Comparison of ENCODE assay signal across 2 cellular contexts in genomic region chr22:46479046-46479445, GRCh38.
TF ChIP-seq lines count a peak whose summit lies in the region.

No MANE protein-coding gene starts in this region.

TF ChIP-seq in GM23338, 12 proteins besides CTCF, POLR2A, EP300 and RAD21 (continued from another document):
- TF ChIP-seq, protein P1, sequence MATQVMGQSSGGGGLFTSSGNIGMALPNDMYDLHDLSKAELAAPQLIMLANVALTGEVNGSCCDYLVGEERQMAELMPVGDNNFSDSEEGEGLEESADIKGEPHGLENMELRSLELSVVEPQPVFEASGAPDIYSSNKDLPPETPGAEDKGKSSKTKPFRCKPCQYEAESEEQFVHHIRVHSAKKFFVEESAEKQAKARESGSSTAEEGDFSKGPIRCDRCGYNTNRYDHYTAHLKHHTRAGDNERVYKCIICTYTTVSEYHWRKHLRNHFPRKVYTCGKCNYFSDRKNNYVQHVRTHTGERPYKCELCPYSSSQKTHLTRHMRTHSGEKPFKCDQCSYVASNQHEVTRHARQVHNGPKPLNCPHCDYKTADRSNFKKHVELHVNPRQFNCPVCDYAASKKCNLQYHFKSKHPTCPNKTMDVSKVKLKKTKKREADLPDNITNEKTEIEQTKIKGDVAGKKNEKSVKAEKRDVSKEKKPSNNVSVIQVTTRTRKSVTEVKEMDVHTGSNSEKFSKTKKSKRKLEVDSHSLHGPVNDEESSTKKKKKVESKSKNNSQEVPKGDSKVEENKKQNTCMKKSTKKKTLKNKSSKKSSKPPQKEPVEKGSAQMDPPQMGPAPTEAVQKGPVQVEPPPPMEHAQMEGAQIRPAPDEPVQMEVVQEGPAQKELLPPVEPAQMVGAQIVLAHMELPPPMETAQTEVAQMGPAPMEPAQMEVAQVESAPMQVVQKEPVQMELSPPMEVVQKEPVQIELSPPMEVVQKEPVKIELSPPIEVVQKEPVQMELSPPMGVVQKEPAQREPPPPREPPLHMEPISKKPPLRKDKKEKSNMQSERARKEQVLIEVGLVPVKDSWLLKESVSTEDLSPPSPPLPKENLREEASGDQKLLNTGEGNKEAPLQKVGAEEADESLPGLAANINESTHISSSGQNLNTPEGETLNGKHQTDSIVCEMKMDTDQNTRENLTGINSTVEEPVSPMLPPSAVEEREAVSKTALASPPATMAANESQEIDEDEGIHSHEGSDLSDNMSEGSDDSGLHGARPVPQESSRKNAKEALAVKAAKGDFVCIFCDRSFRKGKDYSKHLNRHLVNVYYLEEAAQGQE (IDR thresholded peaks at IDR 0.05; ENCODE audit: unreplicated experiment) = no peak
- TF ChIP-seq POLR2AphosphoS5 (IDR thresholded peaks at IDR 0.05; ENCODE audit: low read depth) (no peak), CREB1 (CRISPR knock-in tag; IDR thresholded peaks at IDR 0.05; ENCODE audit: low read depth) (no peak), EZH2phosphoT487 (IDR thresholded peaks at IDR 0.05; ENCODE audit: unreplicated experiment) (no peak), STAT1 (IDR thresholded peaks at IDR 0.05; ENCODE audit: unreplicated experiment) (no peak), ZNF114 (CRISPR knock-in tag; IDR thresholded peaks at IDR 0.05) (no peak), JUNB (IDR thresholded peaks at IDR 0.05; ENCODE audit: unreplicated experiment) (no peak), EZH2 (IDR thresholded peaks at IDR 0.05; ENCODE audit: low read depth, unreplicated experiment) (no peak)
- TF ChIP-seq, protein P2, sequence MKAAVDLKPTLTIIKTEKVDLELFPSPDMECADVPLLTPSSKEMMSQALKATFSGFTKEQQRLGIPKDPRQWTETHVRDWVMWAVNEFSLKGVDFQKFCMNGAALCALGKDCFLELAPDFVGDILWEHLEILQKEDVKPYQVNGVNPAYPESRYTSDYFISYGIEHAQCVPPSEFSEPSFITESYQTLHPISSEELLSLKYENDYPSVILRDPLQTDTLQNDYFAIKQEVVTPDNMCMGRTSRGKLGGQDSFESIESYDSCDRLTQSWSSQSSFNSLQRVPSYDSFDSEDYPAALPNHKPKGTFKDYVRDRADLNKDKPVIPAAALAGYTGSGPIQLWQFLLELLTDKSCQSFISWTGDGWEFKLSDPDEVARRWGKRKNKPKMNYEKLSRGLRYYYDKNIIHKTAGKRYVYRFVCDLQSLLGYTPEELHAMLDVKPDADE (IDR thresholded peaks at IDR 0.05) = no peak
- TF ChIP-seq, protein P3, sequence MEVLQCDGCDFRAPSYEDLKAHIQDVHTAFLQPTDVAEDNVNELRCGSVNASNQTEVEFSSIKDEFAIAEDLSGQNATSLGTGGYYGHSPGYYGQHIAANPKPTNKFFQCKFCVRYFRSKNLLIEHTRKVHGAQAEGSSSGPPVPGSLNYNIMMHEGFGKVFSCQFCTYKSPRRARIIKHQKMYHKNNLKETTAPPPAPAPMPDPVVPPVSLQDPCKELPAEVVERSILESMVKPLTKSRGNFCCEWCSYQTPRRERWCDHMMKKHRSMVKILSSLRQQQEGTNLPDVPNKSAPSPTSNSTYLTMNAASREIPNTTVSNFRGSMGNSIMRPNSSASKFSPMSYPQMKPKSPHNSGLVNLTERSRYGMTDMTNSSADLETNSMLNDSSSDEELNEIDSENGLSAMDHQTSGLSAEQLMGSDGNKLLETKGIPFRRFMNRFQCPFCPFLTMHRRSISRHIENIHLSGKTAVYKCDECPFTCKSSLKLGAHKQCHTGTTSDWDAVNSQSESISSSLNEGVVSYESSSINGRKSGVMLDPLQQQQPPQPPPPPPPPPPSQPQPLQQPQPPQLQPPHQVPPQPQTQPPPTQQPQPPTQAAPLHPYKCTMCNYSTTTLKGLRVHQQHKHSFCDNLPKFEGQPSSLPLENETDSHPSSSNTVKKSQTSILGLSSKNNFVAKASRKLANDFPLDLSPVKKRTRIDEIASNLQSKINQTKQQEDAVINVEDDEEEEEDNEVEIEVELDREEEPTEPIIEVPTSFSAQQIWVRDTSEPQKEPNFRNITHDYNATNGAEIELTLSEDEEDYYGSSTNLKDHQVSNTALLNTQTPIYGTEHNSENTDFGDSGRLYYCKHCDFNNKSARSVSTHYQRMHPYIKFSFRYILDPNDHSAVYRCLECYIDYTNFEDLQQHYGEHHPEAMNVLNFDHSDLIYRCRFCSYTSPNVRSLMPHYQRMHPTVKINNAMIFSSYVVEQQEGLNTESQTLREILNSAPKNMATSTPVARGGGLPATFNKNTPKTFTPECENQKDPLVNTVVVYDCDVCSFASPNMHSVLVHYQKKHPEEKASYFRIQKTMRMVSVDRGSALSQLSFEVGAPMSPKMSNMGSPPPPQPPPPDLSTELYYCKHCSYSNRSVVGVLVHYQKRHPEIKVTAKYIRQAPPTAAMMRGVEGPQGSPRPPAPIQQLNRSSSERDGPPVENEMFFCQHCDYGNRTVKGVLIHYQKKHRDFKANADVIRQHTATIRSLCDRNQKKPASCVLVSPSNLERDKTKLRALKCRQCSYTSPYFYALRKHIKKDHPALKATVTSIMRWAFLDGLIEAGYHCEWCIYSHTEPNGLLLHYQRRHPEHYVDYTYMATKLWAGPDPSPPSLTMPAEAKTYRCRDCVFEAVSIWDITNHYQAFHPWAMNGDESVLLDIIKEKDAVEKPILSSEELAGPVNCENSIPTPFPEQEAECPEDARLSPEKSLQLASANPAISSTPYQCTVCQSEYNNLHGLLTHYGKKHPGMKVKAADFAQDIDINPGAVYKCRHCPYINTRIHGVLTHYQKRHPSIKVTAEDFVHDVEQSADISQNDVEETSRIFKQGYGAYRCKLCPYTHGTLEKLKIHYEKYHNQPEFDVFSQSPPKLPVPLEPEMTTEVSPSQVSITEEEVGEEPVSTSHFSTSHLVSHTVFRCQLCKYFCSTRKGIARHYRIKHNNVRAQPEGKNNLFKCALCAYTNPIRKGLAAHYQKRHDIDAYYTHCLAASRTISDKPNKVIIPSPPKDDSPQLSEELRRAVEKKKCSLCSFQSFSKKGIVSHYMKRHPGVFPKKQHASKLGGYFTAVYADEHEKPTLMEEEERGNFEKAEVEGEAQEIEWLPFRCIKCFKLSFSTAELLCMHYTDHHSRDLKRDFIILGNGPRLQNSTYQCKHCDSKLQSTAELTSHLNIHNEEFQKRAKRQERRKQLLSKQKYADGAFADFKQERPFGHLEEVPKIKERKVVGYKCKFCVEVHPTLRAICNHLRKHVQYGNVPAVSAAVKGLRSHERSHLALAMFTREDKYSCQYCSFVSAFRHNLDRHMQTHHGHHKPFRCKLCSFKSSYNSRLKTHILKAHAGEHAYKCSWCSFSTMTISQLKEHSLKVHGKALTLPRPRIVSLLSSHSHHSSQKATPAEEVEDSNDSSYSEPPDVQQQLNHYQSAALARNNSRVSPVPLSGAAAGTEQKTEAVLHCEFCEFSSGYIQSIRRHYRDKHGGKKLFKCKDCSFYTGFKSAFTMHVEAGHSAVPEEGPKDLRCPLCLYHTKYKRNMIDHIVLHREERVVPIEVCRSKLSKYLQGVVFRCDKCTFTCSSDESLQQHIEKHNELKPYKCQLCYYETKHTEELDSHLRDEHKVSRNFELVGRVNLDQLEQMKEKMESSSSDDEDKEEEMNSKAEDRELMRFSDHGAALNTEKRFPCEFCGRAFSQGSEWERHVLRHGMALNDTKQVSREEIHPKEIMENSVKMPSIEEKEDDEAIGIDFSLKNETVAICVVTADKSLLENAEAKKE (CRISPR knock-in tag; IDR thresholded peaks at IDR 0.05) = no peak

TF ChIP-seq in K562, 482 proteins besides CTCF, POLR2A, EP300 and RAD21 (continued from another document):
- TF ChIP-seq ZNF707 (CRISPR knock-in tag; conservative IDR thresholded peaks at IDR 0.05) (no peak), ZNF316 (IDR thresholded peaks at IDR 0.05) (peak; percentile 83), MAFG (tag; conservative IDR thresholded peaks at IDR 0.05) (peak; percentile 74), KDM1A (IDR thresholded peaks at IDR 0.05) (no peak), C11orf30 (IDR thresholded peaks at IDR 0.05; ENCODE audit: low read depth) (peak; percentile 75), ARID3B (CRISPR knock-in tag; IDR thresholded peaks at IDR 0.05; ENCODE audit: borderline replicate concordance) (no peak), NFE2 (IDR thresholded peaks at IDR 0.05; ENCODE audit: low read depth) (peak; percentile 51; the same call in 1 of the 2 replicates)
